In genomic region chr22:49586244-49586748, GRCh38 we compare ENCODE assay signal across 1 cellular context.
TF ChIP-seq lines count a peak whose summit lies in the region.

No MANE protein-coding gene starts in this region.

TF ChIP-seq in HEK293, 187 proteins besides CTCF, POLR2A, EP300 and RAD21 (continued from another document and continues in another):
- peak; percentile 77 for TF ChIP-seq ZNF398 (tag by site-specific recombination; IDR thresholded peaks at IDR 0.05)
- no peak for TF ChIP-seq GLI2 (tag by site-specific recombination; IDR thresholded peaks at IDR 0.05; ENCODE audit: borderline replicate concordance, low read depth)
- TF ChIP-seq ZNF426 (tag by site-specific recombination; IDR thresholded peaks at IDR 0.05), result no peak
- TF ChIP-seq ZNF280D (tag by site-specific recombination; IDR thresholded peaks at IDR 0.05), result peak; percentile 73; the same call in 1 of the 2 replicates
- no peak for TF ChIP-seq BCL11A (tag by site-specific recombination; IDR thresholded peaks at IDR 0.05; ENCODE audit: low read depth)
- TF ChIP-seq SCRT1 (tag by site-specific recombination; IDR thresholded peaks at IDR 0.05; ENCODE audit: borderline replicate concordance), result no peak
- TF ChIP-seq ZNF791 (tag by site-specific recombination; IDR thresholded peaks at IDR 0.05), result no peak
- no peak for TF ChIP-seq ZNF623 (tag by site-specific recombination; IDR thresholded peaks at IDR 0.05)
- no peak for TF ChIP-seq IKZF3 (tag by site-specific recombination; IDR thresholded peaks at IDR 0.05)
- no peak for TF ChIP-seq ZNF112 (tag by site-specific recombination; IDR thresholded peaks at IDR 0.05)
- TF ChIP-seq ZBTB7A (tag by site-specific recombination; IDR thresholded peaks at IDR 0.05; ENCODE audit: low read depth), result no peak
- no peak for TF ChIP-seq SETDB1 (IDR thresholded peaks at IDR 0.05; ENCODE audit: insufficient read length, low read length)
- TF ChIP-seq OSR2 (tag by site-specific recombination; IDR thresholded peaks at IDR 0.05), result no peak
- TF ChIP-seq ZSCAN4 (tag by site-specific recombination; IDR thresholded peaks at IDR 0.05), result no peak
- no peak for TF ChIP-seq ZNF274 (IDR thresholded peaks at IDR 0.05; ENCODE audit: low read length)
- TF ChIP-seq ZNF274 (tag by site-specific recombination; IDR thresholded peaks at IDR 0.05; ENCODE audit: borderline replicate concordance), result no peak
- TF ChIP-seq ZNF202 (tag by site-specific recombination; IDR thresholded peaks at IDR 0.05; ENCODE audit: borderline replicate concordance), result no peak
- no peak for TF ChIP-seq ZNF514 (tag by site-specific recombination; IDR thresholded peaks at IDR 0.05)
- TF ChIP-seq ZBTB10 (tag by site-specific recombination; IDR thresholded peaks at IDR 0.05), result no peak
- peak; percentile 84 for TF ChIP-seq ZNF335 (tag by site-specific recombination; conservative IDR thresholded peaks at IDR 0.05)
- no peak for TF ChIP-seq ZSCAN30 (tag by site-specific recombination; IDR thresholded peaks at IDR 0.05)
- peak; percentile 88 for TF ChIP-seq ZNF658 (tag by site-specific recombination; IDR thresholded peaks at IDR 0.05)
- no peak for TF ChIP-seq ZNF366 (tag by site-specific recombination; conservative IDR thresholded peaks at IDR 0.05)
- TF ChIP-seq ZFP37 (tag by site-specific recombination; IDR thresholded peaks at IDR 0.05), result no peak
- no peak for TF ChIP-seq ZNF677 (tag by site-specific recombination; IDR thresholded peaks at IDR 0.05)
- TF ChIP-seq, protein P1, sequence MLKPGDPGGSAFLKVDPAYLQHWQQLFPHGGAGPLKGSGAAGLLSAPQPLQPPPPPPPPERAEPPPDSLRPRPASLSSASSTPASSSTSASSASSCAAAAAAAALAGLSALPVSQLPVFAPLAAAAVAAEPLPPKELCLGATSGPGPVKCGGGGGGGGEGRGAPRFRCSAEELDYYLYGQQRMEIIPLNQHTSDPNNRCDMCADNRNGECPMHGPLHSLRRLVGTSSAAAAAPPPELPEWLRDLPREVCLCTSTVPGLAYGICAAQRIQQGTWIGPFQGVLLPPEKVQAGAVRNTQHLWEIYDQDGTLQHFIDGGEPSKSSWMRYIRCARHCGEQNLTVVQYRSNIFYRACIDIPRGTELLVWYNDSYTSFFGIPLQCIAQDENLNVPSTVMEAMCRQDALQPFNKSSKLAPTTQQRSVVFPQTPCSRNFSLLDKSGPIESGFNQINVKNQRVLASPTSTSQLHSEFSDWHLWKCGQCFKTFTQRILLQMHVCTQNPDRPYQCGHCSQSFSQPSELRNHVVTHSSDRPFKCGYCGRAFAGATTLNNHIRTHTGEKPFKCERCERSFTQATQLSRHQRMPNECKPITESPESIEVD (tag by site-specific recombination; IDR thresholded peaks at IDR 0.05), result no peak
- TF ChIP-seq ZNF174 (tag by site-specific recombination; IDR thresholded peaks at IDR 0.05), result no peak
- TF ChIP-seq ZNF211 (tag by site-specific recombination; IDR thresholded peaks at IDR 0.05; ENCODE audit: low read depth), result no peak
- peak; percentile 99 for TF ChIP-seq ZBTB21 (tag by site-specific recombination; IDR thresholded peaks at IDR 0.05)
- TF ChIP-seq, protein P2, sequence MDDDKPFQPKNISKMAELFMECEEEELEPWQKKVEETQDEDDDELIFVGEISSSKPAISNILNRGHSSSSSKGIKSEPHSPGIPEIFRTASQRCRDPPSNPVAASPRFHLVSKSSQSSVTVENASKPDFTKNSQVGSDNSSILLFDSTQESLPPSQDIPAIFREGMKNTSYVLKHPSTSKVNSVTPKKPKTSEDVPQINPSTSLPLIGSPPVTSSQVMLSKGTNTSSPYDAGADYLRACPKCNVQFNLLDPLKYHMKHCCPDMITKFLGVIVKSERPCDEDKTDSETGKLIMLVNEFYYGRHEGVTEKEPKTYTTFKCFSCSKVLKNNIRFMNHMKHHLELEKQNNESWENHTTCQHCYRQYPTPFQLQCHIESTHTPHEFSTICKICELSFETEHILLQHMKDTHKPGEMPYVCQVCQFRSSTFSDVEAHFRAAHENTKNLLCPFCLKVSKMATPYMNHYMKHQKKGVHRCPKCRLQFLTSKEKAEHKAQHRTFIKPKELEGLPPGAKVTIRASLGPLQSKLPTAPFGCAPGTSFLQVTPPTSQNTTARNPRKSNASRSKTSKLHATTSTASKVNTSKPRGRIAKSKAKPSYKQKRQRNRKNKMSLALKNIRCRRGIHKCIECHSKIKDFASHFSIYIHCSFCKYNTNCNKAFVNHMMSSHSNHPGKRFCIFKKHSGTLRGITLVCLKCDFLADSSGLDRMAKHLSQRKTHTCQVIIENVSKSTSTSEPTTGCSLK (tag by site-specific recombination; IDR thresholded peaks at IDR 0.05), result no peak
- TF ChIP-seq, protein P3, sequence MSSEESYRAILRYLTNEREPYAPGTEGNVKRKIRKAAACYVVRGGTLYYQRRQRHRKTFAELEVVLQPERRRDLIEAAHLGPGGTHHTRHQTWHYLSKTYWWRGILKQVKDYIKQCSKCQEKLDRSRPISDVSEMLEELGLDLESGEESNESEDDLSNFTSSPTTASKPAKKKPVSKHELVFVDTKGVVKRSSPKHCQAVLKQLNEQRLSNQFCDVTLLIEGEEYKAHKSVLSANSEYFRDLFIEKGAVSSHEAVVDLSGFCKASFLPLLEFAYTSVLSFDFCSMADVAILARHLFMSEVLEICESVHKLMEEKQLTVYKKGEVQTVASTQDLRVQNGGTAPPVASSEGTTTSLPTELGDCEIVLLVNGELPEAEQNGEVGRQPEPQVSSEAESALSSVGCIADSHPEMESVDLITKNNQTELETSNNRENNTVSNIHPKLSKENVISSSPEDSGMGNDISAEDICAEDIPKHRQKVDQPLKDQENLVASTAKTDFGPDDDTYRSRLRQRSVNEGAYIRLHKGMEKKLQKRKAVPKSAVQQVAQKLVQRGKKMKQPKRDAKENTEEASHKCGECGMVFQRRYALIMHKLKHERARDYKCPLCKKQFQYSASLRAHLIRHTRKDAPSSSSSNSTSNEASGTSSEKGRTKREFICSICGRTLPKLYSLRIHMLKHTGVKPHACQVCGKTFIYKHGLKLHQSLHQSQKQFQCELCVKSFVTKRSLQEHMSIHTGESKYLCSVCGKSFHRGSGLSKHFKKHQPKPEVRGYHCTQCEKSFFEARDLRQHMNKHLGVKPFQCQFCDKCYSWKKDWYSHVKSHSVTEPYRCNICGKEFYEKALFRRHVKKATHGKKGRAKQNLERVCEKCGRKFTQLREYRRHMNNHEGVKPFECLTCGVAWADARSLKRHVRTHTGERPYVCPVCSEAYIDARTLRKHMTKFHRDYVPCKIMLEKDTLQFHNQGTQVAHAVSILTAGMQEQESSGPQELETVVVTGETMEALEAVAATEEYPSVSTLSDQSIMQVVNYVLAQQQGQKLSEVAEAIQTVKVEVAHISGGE (tag by site-specific recombination; conservative IDR thresholded peaks at IDR 0.05; ENCODE audit: low read depth), result no peak
- no peak for TF ChIP-seq ZNF138 (tag by site-specific recombination; IDR thresholded peaks at IDR 0.05; ENCODE audit: borderline replicate concordance)
- no peak for TF ChIP-seq PRDM10 (tag by site-specific recombination; IDR thresholded peaks at IDR 0.05)
- no peak for TF ChIP-seq ZNF19 (tag by site-specific recombination; IDR thresholded peaks at IDR 0.05; ENCODE audit: low read depth)
- TF ChIP-seq, protein P4, sequence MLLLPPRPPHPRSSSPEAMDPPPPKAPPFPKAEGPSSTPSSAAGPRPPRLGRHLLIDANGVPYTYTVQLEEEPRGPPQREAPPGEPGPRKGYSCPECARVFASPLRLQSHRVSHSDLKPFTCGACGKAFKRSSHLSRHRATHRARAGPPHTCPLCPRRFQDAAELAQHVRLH (tag by site-specific recombination; IDR thresholded peaks at IDR 0.05), result no peak
- TF ChIP-seq RBAK (tag by site-specific recombination; IDR thresholded peaks at IDR 0.05), result no peak
- no peak for TF ChIP-seq ZBTB8A (tag by site-specific recombination; IDR thresholded peaks at IDR 0.05)
- no peak for TF ChIP-seq KLF9 (tag by site-specific recombination; IDR thresholded peaks at IDR 0.05; ENCODE audit: low read depth)
- TF ChIP-seq WT1 (tag by site-specific recombination; IDR thresholded peaks at IDR 0.05), result no peak
- no peak for TF ChIP-seq ZIC2 (tag by site-specific recombination; IDR thresholded peaks at IDR 0.05)
- no peak for TF ChIP-seq ZNF571 (tag by site-specific recombination; IDR thresholded peaks at IDR 0.05)
- no peak for TF ChIP-seq ZNF837 (tag by site-specific recombination; IDR thresholded peaks at IDR 0.05)
- TF ChIP-seq ZNF184 (tag by site-specific recombination; IDR thresholded peaks at IDR 0.05), result no peak
